1 cellular context compared by ENCODE assay signal in genomic region chr9:136888454-136888853, GRCh38.
TF ChIP-seq lines count a peak whose summit lies in the region.

No MANE protein-coding gene starts in this region.

TF ChIP-seq in GM12878, 131 proteins besides CTCF, POLR2A, EP300 and RAD21:
- TF ChIP-seq IKZF2 (IDR thresholded peaks at IDR 0.05) (no peak), NKRF (conservative IDR thresholded peaks at IDR 0.05) (no peak), NFIC (IDR thresholded peaks at IDR 0.05; ENCODE audit: low read depth, low read length) (no peak), YBX1 (IDR thresholded peaks at IDR 0.05) (no peak), MYC (IDR thresholded peaks at IDR 0.05; ENCODE audit: insufficient read depth, insufficient read length, insufficient replicate concordance, low read length, severe bottlenecking) (no peak), SMAD1 (IDR thresholded peaks at IDR 0.05; ENCODE audit: low read depth, partially characterized antibody) (no peak)
